ENCODE assay signal across 1 cellular context in the genomic region with DNA sequence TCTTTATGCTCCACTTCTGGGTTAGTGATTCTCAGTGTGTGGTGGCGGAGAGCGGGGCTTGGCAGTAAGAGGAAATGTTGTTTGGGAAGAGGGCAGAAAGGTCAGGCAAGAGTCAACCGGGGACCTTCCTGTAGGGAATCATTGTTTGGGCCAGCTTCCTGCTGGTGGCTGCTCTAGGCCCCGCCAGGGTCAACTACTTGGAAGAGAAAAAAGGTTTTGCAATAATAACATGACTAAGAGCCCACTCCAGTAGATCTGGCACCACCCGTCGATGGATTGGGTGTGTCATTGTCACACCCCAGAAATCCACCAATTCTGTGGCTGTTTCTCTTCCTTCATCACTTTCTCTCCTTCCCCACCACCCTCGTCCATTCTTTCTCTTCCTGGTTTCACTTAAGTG.
TF ChIP-seq lines count a peak whose summit lies in the region.

No MANE protein-coding gene starts in this region.

TF ChIP-seq in endothelial cell of umbilical vein, 7 proteins besides CTCF, POLR2A, EP300 and RAD21 (continued from another document):
- TF ChIP-seq, protein P1, sequence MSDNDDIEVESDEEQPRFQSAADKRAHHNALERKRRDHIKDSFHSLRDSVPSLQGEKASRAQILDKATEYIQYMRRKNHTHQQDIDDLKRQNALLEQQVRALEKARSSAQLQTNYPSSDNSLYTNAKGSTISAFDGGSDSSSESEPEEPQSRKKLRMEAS (IDR thresholded peaks at IDR 0.05; ENCODE audit: insufficient read depth, insufficient read length), result no peak
- TF ChIP-seq GATA2 (IDR thresholded peaks at IDR 0.05; ENCODE audit: insufficient read depth, insufficient read length, low read depth, low read length) (no peak), POLR2AphosphoS5 (IDR thresholded peaks at IDR 0.05; ENCODE audit: insufficient read depth, low read depth, low read length) (peak; percentile 14)
